1 cellular context compared by ENCODE assay signal in genomic region chr14:69776875-69777453, GRCh38.
TF ChIP-seq lines count a peak whose summit lies in the region.

No MANE protein-coding gene starts in this region.

TF ChIP-seq in A549, 52 proteins besides CTCF, POLR2A, EP300 and RAD21:
- TF ChIP-seq FOXS1 (CRISPR knock-in tag; IDR thresholded peaks at IDR 0.05) (no peak), POLR2AphosphoS2 (conservative IDR thresholded peaks at IDR 0.05; ENCODE audit: low read length) (0 out of 2 replicates have a peak, but pooled peaks have one; percentile 12)
